20 cellular contexts compared by ENCODE assay signal in the genomic region with DNA sequence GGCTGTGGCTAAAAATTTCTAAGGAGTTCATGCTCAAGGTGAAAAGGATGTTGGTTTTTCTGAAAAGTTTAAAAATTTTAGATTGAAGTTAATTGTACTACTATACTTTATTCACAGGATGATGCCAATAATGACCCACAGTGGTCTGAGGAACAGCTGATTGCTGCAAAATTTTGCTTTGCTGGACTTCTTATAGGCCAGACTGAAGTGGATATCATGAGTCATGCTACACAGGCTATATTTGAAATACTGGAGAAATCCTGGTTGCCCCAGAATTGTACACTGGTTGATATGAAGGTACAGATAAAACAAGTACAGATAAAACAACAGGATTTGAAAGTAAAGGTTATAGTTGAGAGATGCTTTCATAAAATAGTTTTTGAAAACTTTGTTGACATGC. TPM values are rescaled to one million over a fixed set of nuclear protein-coding genes. Genes with fewer than 3 reads are reported as not detected.
DNase-seq lines count a peak whose midpoint lies in the region; ATAC-seq and TF ChIP-seq lines count a peak whose summit lies in the region.
"Had no signal": no experiment of that assay in that cellular context is flagged by ENCODE, and none has a peak within 500 bp of the region (broad histone marks: within the 10 kb centered on the region; RNA-seq: fewer than 3 reads in every experiment).

No MANE protein-coding gene starts in this region.

- no peak overlapping the region for H3K4me3 Mint-ChIP-seq in activated CD4-positive, alpha-beta T cell treated with anti-CD3 and anti-CD28 coated beads for 36 hours
- H3K4me3 Mint-ChIP-seq: CD4-positive, CD25-positive, alpha-beta regulatory T cell had no signal

- intact Hi-C loops in activated CD4-positive, alpha-beta T cell treated with anti-CD3 and anti-CD28 coated beads for 36 hours (cut with DNase I, micrococcal nuclease) = loop anchor here in 1 of 2 experiments (5.0 kb wide), 1 partner anchor 34 kb away; no protein-coding TSS in a partner anchor

- no peak for DNase-seq in activated CD4-positive, alpha-beta T cell treated with anti-CD3 and anti-CD28 coated beads for 36 hours
- no peak for DNase-seq in activated CD4-positive, alpha-beta T cell treated with anti-CD3 and anti-CD28 coated beads, Interleukin-2, amount 50 U/mL, for 1 hour
- DNase-seq in LHCN-M2 (ENCODE audit: low read depth) (peak; percentile 41), brain microvascular endothelial cell (peak; percentile 15), myocyte (ENCODE audit: low read depth) (peak; percentile 45), WERI-Rb-1 (no peak), NCI-H2227 treated with DMSO at 0.1 percent for 48 hours (lab: John Stamatoyannopoulos, UW) (no peak)
- DNase-seq: BE2C; CD4-positive, CD25-positive, alpha-beta regulatory T cell; DMS153; GF-D8; KG1; NCI-H1417; NCI-H187 treated with DMSO at 0.1 percent for 48 hours; NCI-H226; NCI-H524 treated with DMSO at 0.1 percent for 48 hours; SHP77 had no signal

- H3K27me3 ChIP-seq in brain microvascular endothelial cell (replicated peaks) = no peaks in the 10 kb centered on the region
- no peaks in the 10 kb centered on the region for H3K27me3 ChIP-seq in WERI-Rb-1 (ENCODE audit: insufficient read depth, low read depth, severe bottlenecking)
- H3K27me3 ChIP-seq: BE2C had no signal

- in situ Hi-C loops in brain microvascular endothelial cell (cut with HindIII; ENCODE audit: low pct_ligation_motif_present, low sequenced_read_pairs) = no loop called here

- CTCF ChIA-PET in activated CD4-positive, alpha-beta T cell treated with anti-CD3 and anti-CD28 coated beads for 36 hours (lab: Charles Lee) = interaction anchor here (0.6 to 2.2 kb wide), 3 partner anchors 12 to 41 kb away, joined by 3 to 5 read pairs (median 3); partner anchors contain the start of gene PAICS

- no peaks in the 10 kb centered on the region for H3K9me3 ChIP-seq in WERI-Rb-1 (ENCODE audit: severe bottlenecking)
- H3K9me3 ChIP-seq: BE2C had no signal

- H3K36me3 Mint-ChIP-seq in activated CD4-positive, alpha-beta T cell treated with anti-CD3 and anti-CD28 coated beads for 36 hours (ENCODE audit: low read depth) = peaks cover 78% of the 10 kb centered on the region

- H3K27ac ChIP-seq in brain microvascular endothelial cell (no peak overlapping the region), WERI-Rb-1 (no peak overlapping the region)

- no peaks in the 10 kb centered on the region for H3K27me3 Mint-ChIP-seq in activated CD4-positive, alpha-beta T cell treated with anti-CD3 and anti-CD28 coated beads for 36 hours
- H3K27me3 Mint-ChIP-seq: CD4-positive, CD25-positive, alpha-beta regulatory T cell had no signal

- no peak for TF ChIP-seq CTCF in brain microvascular endothelial cell (IDR thresholded peaks at IDR 0.05; ENCODE audit: low read depth, low read length, missing control alignments)
- TF ChIP-seq CTCF in WERI-Rb-1 (IDR thresholded peaks at IDR 0.05; ENCODE audit: low read depth, low read length) = no peak

- H3K4me1 Mint-ChIP-seq in activated CD4-positive, alpha-beta T cell treated with anti-CD3 and anti-CD28 coated beads for 36 hours = peaks cover 25% of the 10 kb centered on the region

- H3K4me3 ChIP-seq in brain microvascular endothelial cell (ENCODE audit: low read depth, low read length) (no peak overlapping the region), WERI-Rb-1 (ENCODE audit: low read depth, low read length) (no peak overlapping the region)

- ATAC-seq in activated CD4-positive, alpha-beta T cell treated with anti-CD3 and anti-CD28 coated beads for 36 hours = no peak
- ATAC-seq in GM21825 (IDR thresholded peaks at IDR 0.05; ENCODE audit: unreplicated experiment) = no peak

- POLR2A ChIA-PET in activated CD4-positive, alpha-beta T cell treated with anti-CD3 and anti-CD28 coated beads for 36 hours (lab: Charles Lee) = no interaction called here

- H3K9me3 Mint-ChIP-seq in activated CD4-positive, alpha-beta T cell treated with anti-CD3 and anti-CD28 coated beads for 36 hours (ENCODE audit: low read depth) = no peaks in the 10 kb centered on the region

- peaks cover 37% of the 10 kb centered on the region for H3K36me3 ChIP-seq in brain microvascular endothelial cell (replicated peaks)
- peaks cover 88% of the 10 kb centered on the region for H3K36me3 ChIP-seq in WERI-Rb-1

- H3K27ac Mint-ChIP-seq in activated CD4-positive, alpha-beta T cell treated with anti-CD3 and anti-CD28 coated beads for 36 hours = peak overlapping the region; percentile 24
- H3K27ac Mint-ChIP-seq: CD4-positive, CD25-positive, alpha-beta regulatory T cell had no signal

RNA-seq across cellular contexts. Expression of gene PAICS, which starts 12.2 kb away (rescaled TPM):
- 100 to 1,000 TPM; 369 to 437 TPM for total RNA-seq in activated CD4-positive, alpha-beta T cell treated with anti-CD3 and anti-CD28 coated beads for 36 hours
- total RNA-seq in LHCN-M2 (2014; rRNA removed) = 128 and 131 TPM in 2 replicates
- polyA plus RNA-seq in LHCN-M2 (2012) = 60.3 TPM
- total RNA-seq in myocyte = 40.1 and 46.3 TPM in 2 replicates
- polyA plus RNA-seq in myocyte (2012) = 38.4 TPM

RNA-seq across cellular contexts. Expression of gene PPAT, which starts 12.9 kb away (rescaled TPM):
- 10 to 100 TPM; 36.8 to 48.2 TPM for total RNA-seq in activated CD4-positive, alpha-beta T cell treated with anti-CD3 and anti-CD28 coated beads for 36 hours
- total RNA-seq in LHCN-M2 (2014; rRNA removed) = 28.0 and 29.6 TPM in 2 replicates
- polyA plus RNA-seq in LHCN-M2 (2012) = 4.1 TPM
- total RNA-seq in myocyte = 14.5 and 14.8 TPM in 2 replicates
- polyA plus RNA-seq in myocyte (2012) = 4.1 TPM

RNA-seq across cellular contexts. Expression of gene SRP72, which starts 19.1 kb away (rescaled TPM):
- 100 to 1,000 TPM; 181 to 204 TPM for total RNA-seq in activated CD4-positive, alpha-beta T cell treated with anti-CD3 and anti-CD28 coated beads for 36 hours
- 73.8 and 86.5 TPM in 2 replicates for total RNA-seq in LHCN-M2 (2014; rRNA removed)
- 63.1 TPM for polyA plus RNA-seq in LHCN-M2 (2012)
- 52.3 and 68.5 TPM in 2 replicates for total RNA-seq in myocyte
- polyA plus RNA-seq in myocyte (2012) = 55.8 TPM

RNA-seq across cellular contexts. Expression of gene ARL9, which starts 57.3 kb away (rescaled TPM):
- under 1 TPM; 0.25 to 0.37 TPM for total RNA-seq in activated CD4-positive, alpha-beta T cell treated with anti-CD3 and anti-CD28 coated beads for 36 hours
- total RNA-seq in LHCN-M2 (2014; rRNA removed) (not detected in 2 replicates), myocyte (not detected in 2 replicates)
- polyA plus RNA-seq in LHCN-M2 (2012) = 0.34 TPM
- 0.05 TPM for polyA plus RNA-seq in myocyte (2012)
- total RNA-seq: A172; CD4-positive, CD25-positive, alpha-beta regulatory T cell; H4 had no signal
- polyA plus RNA-seq: CD4-positive, CD25-positive, alpha-beta regulatory T cell had no signal

Comparison
In these comparisons a context has a peak if more than half of its experiments do, and no peak if none do; other contexts are left out.
1. DNase-seq: peak in LHCN-M2 (single experiment), brain microvascular endothelial cell (single experiment) and myocyte (single experiment); none in activated CD4-positive, alpha-beta T cell treated with anti-CD3 and anti-CD28 coated beads for 36 hours (single experiment), activated CD4-positive, alpha-beta T cell treated with anti-CD3 and anti-CD28 coated beads, Interleukin-2, amount 50 U/mL, for 1 hour (single experiment), WERI-Rb-1 (single experiment) and NCI-H2227 treated with DMSO at 0.1 percent for 48 hours (single experiment).